ENCODE assay signal across 10 cellular contexts in genomic region chr19:4257025-4257424, GRCh38. TPM values are rescaled to one million over a fixed set of nuclear protein-coding genes. Genes with fewer than 3 reads are reported as not detected.
"Had no signal": no experiment of that assay in that cellular context is flagged by ENCODE, and none has a peak within 500 bp of the region (broad histone marks: within the 10 kb centered on the region; RNA-seq: fewer than 3 reads in every experiment).

No MANE protein-coding gene starts in this region.

- H3K4me3 ChIP-seq: GM23338 had no signal

- H2AFZ ChIP-seq: GM23338 had no signal

- H3K4me2 ChIP-seq: GM23338 had no signal

- DNase-seq: H9, HCEC 1CT, HFFc6, KG1 had no signal

- FAIRE-seq: H1, H54, HTR-8/SVneo had no signal

RNA-seq across cellular contexts. Expression of gene SHD, which starts 22.0 kb away (rescaled TPM):
- total RNA-seq: HFFc6 had no signal
- polyA plus RNA-seq: IgD-negative memory B cell had no signal

RNA-seq across cellular contexts. Expression of gene EBI3, which starts 27.7 kb away (rescaled TPM):
- total RNA-seq: HT-29 had no signal

RNA-seq across cellular contexts. Expression of gene TMIGD2, which starts 45.2 kb away (rescaled TPM):
- total RNA-seq: HFFc6, HT-29 had no signal
